ENCODE assay signal across 23 cellular contexts in the genomic region with DNA sequence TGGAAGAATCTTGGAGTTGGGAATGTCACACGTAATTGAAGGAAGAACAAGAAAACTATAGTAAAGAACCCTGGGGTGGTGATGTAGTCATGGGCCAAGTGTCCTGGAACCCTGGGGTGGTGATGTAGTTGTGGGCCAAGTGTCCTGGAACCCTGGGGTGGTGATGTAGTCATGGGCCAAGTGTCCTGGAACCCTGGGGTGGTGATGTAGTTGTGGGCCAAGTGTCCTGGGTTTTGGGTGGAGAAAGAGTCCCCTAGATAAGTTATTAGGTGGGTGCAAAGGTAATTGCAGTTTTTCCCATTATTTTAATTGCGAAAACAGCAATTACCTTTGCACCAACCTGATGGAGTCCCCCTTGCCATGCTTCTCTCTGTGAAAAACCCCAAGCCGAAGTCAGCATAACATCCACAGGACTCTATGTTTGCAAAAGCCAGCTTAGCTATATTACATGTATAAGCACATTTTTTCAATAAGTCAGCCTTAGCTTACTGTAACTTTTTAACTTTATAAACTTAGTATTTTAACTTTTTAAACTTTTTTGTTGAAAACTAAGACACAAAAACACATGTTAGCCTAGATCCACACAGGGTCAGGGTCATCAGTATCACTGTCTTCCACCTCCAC. TPM values are rescaled to one million over a fixed set of nuclear protein-coding genes. Genes with fewer than 3 reads are reported as not detected.
DNase-seq lines count a peak whose midpoint lies in the region; ATAC-seq, FAIRE-seq and TF ChIP-seq lines count a peak whose summit lies in the region.
"Had no signal": no experiment of that assay in that cellular context is flagged by ENCODE, and none has a peak within 500 bp of the region (broad histone marks: within the 10 kb centered on the region; RNA-seq: fewer than 3 reads in every experiment).

No MANE protein-coding gene starts in this region.

- POLR2A ChIA-PET in MCF 10A (lab: Yijun Ruan, JAX) (no interaction called here), OCI-LY7 (lab: Charles Lee) (interaction anchor here (0.6 kb wide), 1 partner anchor 305 kb away, joined by 3 read pairs; no protein-coding TSS in a partner anchor)

- CTCF ChIA-PET in mammary epithelial cell (lab: Charles Lee; ENCODE audit: low non-redundant PET) = no interaction called here
- CTCF ChIA-PET in MCF 10A (lab: Yijun Ruan, JAX) = interaction anchor here (0.7 kb wide), 1 partner anchor 292 kb away, joined by 3 read pairs; no protein-coding TSS in a partner anchor
- CTCF ChIA-PET in OCI-LY7 (lab: Charles Lee; ENCODE audit: unreplicated experiment) = no interaction called here

- H3K9me3 ChIP-seq in mammary epithelial cell (replicated peaks; ENCODE audit: insufficient read depth, low read length) (no peaks in the 10 kb centered on the region), OCI-LY7 (ENCODE audit: low read length) (no peaks in the 10 kb centered on the region)
- H3K9me3 ChIP-seq: BLaER1, prostate gland, stomach had no signal

- FAIRE-seq in GM12891 (lab: Jason Lieb, UNC) = no peak

- H3K9me3 Mint-ChIP-seq in MCF 10A (ENCODE audit: unreplicated experiment) = no peaks in the 10 kb centered on the region
- H3K9me3 Mint-ChIP-seq: activated CD4-positive, alpha-beta memory T cell treated with anti-CD3 and anti-CD28 coated beads, Interleukin-2, amount 10 ng/mL, durations not matched to agents 7 days and 5 days; activated naive CD4-positive, alpha-beta T cell treated with anti-CD3 and anti-CD28 coated beads, Interleukin-2, amount 50 U/mL, for 24 hours; activated T-cell treated with anti-CD3 and anti-CD28 coated beads, Interleukin-2, amount 50 U/mL, for 24 hours; H9; neural crest cell had no signal

- H3K4me1 Mint-ChIP-seq in MCF 10A (ENCODE audit: insufficient read depth, unreplicated experiment) = peaks cover 15% of the 10 kb centered on the region
- H3K4me1 Mint-ChIP-seq: activated naive CD4-positive, alpha-beta T cell treated with anti-CD3 and anti-CD28 coated beads, Interleukin-2, amount 50 U/mL, for 24 hours had no signal

- DNase-seq in mammary epithelial cell = no peak
- no peak for DNase-seq in MCF 10A (ENCODE audit: unreplicated experiment)
- no peak for DNase-seq in OCI-LY7 (ENCODE audit: low spot score)
- DNase-seq in GM03348 (ENCODE audit: low spot score) = no peak
- no peak for DNase-seq in GM12891 (ENCODE audit: insufficient read length, low spot score)
- DNase-seq: activated CD4-positive, alpha-beta memory T cell treated with anti-CD3 and anti-CD28 coated beads, Interleukin-2, amount 10 ng/mL, durations not matched to agents 7 days and 5 days; activated T-cell treated with anti-CD3 and anti-CD28 coated beads, Interleukin-2, amount 50 U/mL, for 24 hours; GDM1; H9; heart left ventricle; NCI-H1417; NCI-H510A; RPMI8226; stomach had no signal

- no peaks in the 10 kb centered on the region for H3K9me2 ChIP-seq in OCI-LY7 (ENCODE audit: insufficient read depth, low read length)

- no peak for ATAC-seq in HG02970 (IDR thresholded peaks at IDR 0.05; ENCODE audit: low FRiP score, unreplicated experiment)

- in situ Hi-C loops in mammary epithelial cell (cut with MboI; ENCODE audit: low sequenced_read_pairs in 2 of 2) = loop anchor here in 1 of 2 donors (25.0 kb wide), 1 partner anchor 263 kb away; no protein-coding TSS in a partner anchor

- H3K36me3 Mint-ChIP-seq in MCF 10A (ENCODE audit: insufficient read depth, unreplicated experiment) = peaks cover 13% of the 10 kb centered on the region

- dilution Hi-C loops in mammary epithelial cell (cut with HindIII; ENCODE audit: low sequenced_read_pairs) = loop anchor here (5.0 kb wide), 1 partner anchor 33 kb away; no protein-coding TSS in a partner anchor

- H3K4me3 ChIP-seq in mammary epithelial cell (replicated peaks in 1 of 3; ENCODE audit: insufficient read depth in 1 of 3, low read depth in 2 of 3, low read length in 3 of 3) = no peak overlapping the region
- no peak overlapping the region for H3K4me3 ChIP-seq in OCI-LY7 (ENCODE audit: low read depth, low read length, poor library complexity, severe bottlenecking)
- H3K4me3 ChIP-seq: BLaER1, coronary artery, heart left ventricle, prostate gland, SK-N-MC, stomach had no signal

- peaks cover 8% of the 10 kb centered on the region for H3K4me1 ChIP-seq in mammary epithelial cell (ENCODE audit: insufficient read depth, low read length)
- H3K4me1 ChIP-seq in OCI-LY7 (ENCODE audit: insufficient read depth, low read length, poor library complexity, severe bottlenecking) = no peaks in the 10 kb centered on the region
- H3K4me1 ChIP-seq: BLaER1 had no signal

- intact Hi-C loops in mammary epithelial cell (cut with micrococcal nuclease) (no loop called here), MCF 10A (cut with micrococcal nuclease) (no loop called here), OCI-LY7 (cut with micrococcal nuclease; ENCODE audit: unreplicated experiment) (no loop called here)

- no peaks in the 10 kb centered on the region for H3K27me3 Mint-ChIP-seq in MCF 10A (ENCODE audit: insufficient read depth, unreplicated experiment)
- H3K27me3 Mint-ChIP-seq: activated CD4-positive, alpha-beta memory T cell treated with anti-CD3 and anti-CD28 coated beads, Interleukin-2, amount 10 ng/mL, durations not matched to agents 7 days and 5 days; activated naive CD4-positive, alpha-beta T cell treated with anti-CD3 and anti-CD28 coated beads, Interleukin-2, amount 50 U/mL, for 24 hours; activated T-cell treated with anti-CD3 and anti-CD28 coated beads, Interleukin-2, amount 50 U/mL, for 24 hours had no signal

- no peak overlapping the region for H3K4me3 Mint-ChIP-seq in MCF 10A (ENCODE audit: unreplicated experiment)
- H3K4me3 Mint-ChIP-seq: activated CD4-positive, alpha-beta memory T cell treated with anti-CD3 and anti-CD28 coated beads, Interleukin-2, amount 10 ng/mL, durations not matched to agents 7 days and 5 days; activated naive CD4-positive, alpha-beta T cell treated with anti-CD3 and anti-CD28 coated beads, Interleukin-2, amount 50 U/mL, for 24 hours; activated T-cell treated with anti-CD3 and anti-CD28 coated beads, Interleukin-2, amount 50 U/mL, for 24 hours; H9; neural crest cell had no signal

- TF ChIP-seq CTCF in mammary epithelial cell (conservative IDR thresholded peaks at IDR 0.05 in 1 of 2, IDR thresholded peaks at IDR 0.05 in 1 of 2; ENCODE audit: extremely low read depth in 1 of 2, insufficient read depth in 1 of 2, low read depth in 1 of 2, low read length in 2 of 2) (no peak), MCF 10A (IDR thresholded peaks at IDR 0.05; ENCODE audit: unreplicated experiment) (no peak), OCI-LY7 (conservative IDR thresholded peaks at IDR 0.05; ENCODE audit: low read length) (no peak)

- no peaks in the 10 kb centered on the region for H4K20me1 ChIP-seq in mammary epithelial cell (ENCODE audit: insufficient read depth, low read length)
- no peaks in the 10 kb centered on the region for H4K20me1 ChIP-seq in OCI-LY7 (ENCODE audit: insufficient read depth, low read length)
- H4K20me1 ChIP-seq: BLaER1 had no signal

- H2AFZ ChIP-seq in mammary epithelial cell (ENCODE audit: low read depth, low read length) = no peak overlapping the region
- no peak overlapping the region for H2AFZ ChIP-seq in OCI-LY7 (ENCODE audit: low read length)

- no peak overlapping the region for H3K27ac ChIP-seq in mammary epithelial cell (ENCODE audit: insufficient read depth, low read depth, low read length)
- H3K27ac ChIP-seq in OCI-LY7 (ENCODE audit: low read depth, low read length, poor library complexity, severe bottlenecking) = no peak overlapping the region
- H3K27ac ChIP-seq in cingulate gyrus (ENCODE audit: low read depth, low read length) = peak overlapping the region; percentile 39
- peak overlapping the region; percentile 53 for H3K27ac ChIP-seq in temporal lobe (ENCODE audit: low read depth, low read length)
- H3K27ac ChIP-seq: BLaER1, coronary artery, prostate gland, SK-N-MC, stomach had no signal

- H3K4me2 ChIP-seq in mammary epithelial cell (ENCODE audit: insufficient read depth, low read depth, low read length) = no peak overlapping the region
- H3K4me2 ChIP-seq in OCI-LY7 (ENCODE audit: low read length) = no peak overlapping the region
- H3K4me2 ChIP-seq: BLaER1 had no signal

- H3K9ac ChIP-seq in mammary epithelial cell (ENCODE audit: insufficient read depth, low read length) = no peak overlapping the region
- H3K9ac ChIP-seq: BLaER1 had no signal

- BruUV-seq in mammary epithelial cell (replicated peaks; lab: Mats Ljungman, UMichigan) (TSS peak; percentile 4), MCF 10A (replicated peaks; lab: Mats Ljungman, UMichigan) (no TSS peak), OCI-LY7 (replicated peaks; lab: Mats Ljungman, UMichigan) (TSS peak; percentile 36)

- WGBS in mammary epithelial cell (ENCODE audit: low coverage, missing lambda C conversion rate) = 96% methylated on average over 3 of the region's 3 CpGs

- H3K27ac Mint-ChIP-seq in MCF 10A (ENCODE audit: low read depth, unreplicated experiment) = no peak overlapping the region
- H3K27ac Mint-ChIP-seq: activated CD4-positive, alpha-beta memory T cell treated with anti-CD3 and anti-CD28 coated beads, Interleukin-2, amount 10 ng/mL, durations not matched to agents 7 days and 5 days; activated T-cell treated with anti-CD3 and anti-CD28 coated beads, Interleukin-2, amount 50 U/mL, for 24 hours had no signal

- H3K79me2 ChIP-seq in mammary epithelial cell (ENCODE audit: insufficient read depth, low read length) (no peaks in the 10 kb centered on the region), OCI-LY7 (ENCODE audit: insufficient read depth, low read depth, low read length) (no peaks in the 10 kb centered on the region)

- H3K27me3 ChIP-seq in mammary epithelial cell (ENCODE audit: insufficient read depth, low read length) = no peaks in the 10 kb centered on the region
- H3K27me3 ChIP-seq: BLaER1, heart left ventricle, stomach had no signal

- TF ChIP-seq POLR2A in GM12891 (IDR thresholded peaks at IDR 0.05; ENCODE audit: low read depth, low read length) = no peak

- H3K36me3 ChIP-seq in mammary epithelial cell (ENCODE audit: insufficient read depth, low read length) (no peaks in the 10 kb centered on the region), OCI-LY7 (ENCODE audit: insufficient read depth, low read length) (peaks cover 3% of the 10 kb centered on the region)
- H3K36me3 ChIP-seq: prostate gland had no signal

TF ChIP-seq in GM12891, 5 proteins besides CTCF, POLR2A, EP300 and RAD21:
- no peak for TF ChIP-seq POLR2AphosphoS5 (IDR thresholded peaks at IDR 0.05; ENCODE audit: low read depth, low read length)
- TF ChIP-seq TAF1 (IDR thresholded peaks at IDR 0.05; ENCODE audit: low read depth, low read length) = no peak
- no peak for TF ChIP-seq SPI1 (IDR thresholded peaks at IDR 0.05; ENCODE audit: low read depth, low read length)
- TF ChIP-seq POU2F2 (IDR thresholded peaks at IDR 0.05; ENCODE audit: low read depth, low read length) = no peak
- no peak for TF ChIP-seq PAX5 (IDR thresholded peaks at IDR 0.05; ENCODE audit: insufficient read depth, low read length, severe bottlenecking)
TF ChIP-seq in GM12891: peak in this region for 0.

RNA-seq across cellular contexts. Expression of a gene that starts 21.5 kb away (rescaled TPM):
- total RNA-seq in mammary epithelial cell (under 1 TPM; 0.24 to 0.33 TPM), MCF 10A (2022) (2.3 and 3.5 TPM in 2 replicates), OCI-LY7 (2022) (0.40 and 0.72 TPM in 2 replicates), temporal lobe (2.5 TPM)
- polyA plus RNA-seq in mammary epithelial cell = 0.37 TPM
- not detected for polyA minus RNA-seq in mammary epithelial cell
- 1.1 TPM in 1 of 2 replicates, not detected in the other for total RNA-seq in OCI-LY7 (2014; rRNA removed; shearing (Covaris generic))
- polyA plus RNA-seq in GM12891 (2012; ENCODE audit: low read depth, missing spikeins) = 0.72 TPM
- total RNA-seq: H9 had no signal

Comparison
In these comparisons a context has a peak if more than half of its experiments do, and no peak if none do; other contexts are left out.
1. H3K27ac ChIP-seq: peak in cingulate gyrus (single experiment) and temporal lobe (single experiment); none in mammary epithelial cell (single experiment) and OCI-LY7 (single experiment).